ENCODE assay signal across 29 cellular contexts in genomic region chr17:72056727-72057290, GRCh38.
DNase-seq lines count a peak whose midpoint lies in the region; ATAC-seq, FAIRE-seq and TF ChIP-seq lines count a peak whose summit lies in the region.
"Had no signal": no experiment of that assay in that cellular context is flagged by ENCODE, and none has a peak within 500 bp of the region (broad histone marks: within the 10 kb centered on the region; RNA-seq: fewer than 3 reads in every experiment).

No MANE protein-coding gene starts in this region.

- TF ChIP-seq POLR2A in body of pancreas (IDR thresholded peaks at IDR 0.05), result no peak

- CTCF ChIA-PET in activated naive CD4-positive, alpha-beta T cell treated with anti-CD3 and anti-CD28 coated beads for 36 hours (lab: Charles Lee), result no interaction called here

- H3K79me2 ChIP-seq in Karpas-422 (ENCODE audit: low read length), result no peaks in the 10 kb centered on the region

- WGBS in body of pancreas, 2 donors, result 65 to 82% methylated on average over 2 to 3 of the region's 3 CpGs
- WGBS in pancreas, 2 donors, result 47 to 74% methylated on average over 3 of the region's 3 CpGs

- no peak overlapping the region for H3K4me2 ChIP-seq in Karpas-422 (ENCODE audit: low read depth, low read length, poor library complexity, severe bottlenecking)

- H3K4me3 ChIP-seq in GM12875 (ENCODE audit: low read depth, low read length) (no peak overlapping the region), Karpas-422 (ENCODE audit: low read length) (no peak overlapping the region), body of pancreas (peak overlapping the region in 1 of 2 donors; percentile 21), pancreas (peak overlapping the region in 3 of 4 donors; percentile 12 to 26 (median 23))
- H3K4me3 ChIP-seq: heart left ventricle, right lobe of liver, SK-N-MC, upper lobe of left lung had no signal

- H3K4me3 Mint-ChIP-seq in activated naive CD4-positive, alpha-beta T cell treated with anti-CD3 and anti-CD28 coated beads for 36 hours, result no peak overlapping the region
- H3K4me3 Mint-ChIP-seq: activated CD8-positive, alpha-beta T cell treated with anti-CD3 and anti-CD28 coated beads, Interleukin-2, amount 10 ng/mL, durations not matched to agents 7 days and 5 days; neural crest cell; T-helper 17 cell had no signal

- no peak overlapping the region for H3K27ac ChIP-seq in Karpas-422 (ENCODE audit: low read length)
- H3K27ac ChIP-seq in body of pancreas, result peak overlapping the region; percentile 50 to 79 (median 63)
- peak overlapping the region; percentile 9 to 74 (median 36) for H3K27ac ChIP-seq in pancreas
- H3K27ac ChIP-seq: epithelial cell of prostate, heart left ventricle, right lobe of liver, SK-N-MC, upper lobe of left lung had no signal

- DNase-seq in Karpas-422 (peak; percentile 79), body of pancreas (peak in 3 of 4 donors; percentile 24 to 32 (median 27)), pancreas (peak in 1 of 6 donors; percentile 23)
- DNase-seq in activated naive CD4-positive, alpha-beta T cell treated with anti-CD3 and anti-CD28 coated beads for 36 hours, result no peak
- DNase-seq: activated CD4-positive, alpha-beta T cell treated with anti-CD3 and anti-CD28 coated beads for 1 hour; activated CD8-positive, alpha-beta T cell treated with anti-CD3 and anti-CD28 coated beads, Interleukin-2, amount 10 ng/mL, durations not matched to agents 7 days and 5 days; Calu3; effector CD4-positive, alpha-beta T cell; heart left ventricle; KG1; left cardiac atrium; NCI-H1417 treated with DMSO at 0.1 percent for 48 hours; NCI-H2227 treated with DMSO at 0.1 percent for 48 hours; NCI-H526 treated with DMSO at 0.1 percent for 48 hours; posterior cingulate gyrus; right lobe of liver; stimulated activated CD4-positive, alpha-beta T cell treated with anti-CD3 and anti-CD28 coated beads, Interleukin-2, amount 100 ng/mL, for 48 hours; T-helper 17 cell; upper lobe of left lung had no signal

- H3K27me3 Mint-ChIP-seq in activated naive CD4-positive, alpha-beta T cell treated with anti-CD3 and anti-CD28 coated beads for 36 hours (ENCODE audit: low read depth), result peaks cover 3% of the 10 kb centered on the region

- no peak overlapping the region for H3K9ac ChIP-seq in Karpas-422 (ENCODE audit: low read length)

- H3K36me3 ChIP-seq in Karpas-422 (ENCODE audit: insufficient read depth, low read length) (no peaks in the 10 kb centered on the region), body of pancreas (replicated peaks in 1 of 2; ENCODE audit: insufficient read depth in 1 of 2, low read depth in 2 of 2) (no peaks in the 10 kb centered on the region), pancreas (no peaks in the 10 kb centered on the region)
- H3K36me3 ChIP-seq: heart left ventricle, right lobe of liver, upper lobe of left lung had no signal

- ATAC-seq in body of pancreas (no peak), pancreas (peak in 3 of 4 donors; percentile 28 to 47 (median 40)), GM18498 (IDR thresholded peaks at IDR 0.05; ENCODE audit: unreplicated experiment) (no peak), GM21576 (IDR thresholded peaks at IDR 0.05; ENCODE audit: unreplicated experiment) (no peak)
- ATAC-seq: activated CD8-positive, alpha-beta T cell treated with anti-CD3 and anti-CD28 coated beads, Interleukin-2, amount 10 ng/mL, durations not matched to agents 7 days and 5 days; activated naive CD4-positive, alpha-beta T cell treated with anti-CD3 and anti-CD28 coated beads, Interleukin-2, amount 50 U/mL, for 72 hours; heart left ventricle; left cardiac atrium; right lobe of liver; T-helper 17 cell had no signal

- H3K4me1 ChIP-seq in Karpas-422 (ENCODE audit: low read length), result no peaks in the 10 kb centered on the region
- H3K4me1 ChIP-seq in body of pancreas, result peaks cover 11% of the 10 kb centered on the region
- H3K4me1 ChIP-seq in pancreas, result no peaks in the 10 kb centered on the region
- H3K4me1 ChIP-seq: right lobe of liver, upper lobe of left lung had no signal

- no peak overlapping the region for H3K27ac Mint-ChIP-seq in activated naive CD4-positive, alpha-beta T cell treated with anti-CD3 and anti-CD28 coated beads for 36 hours
- H3K27ac Mint-ChIP-seq: activated CD8-positive, alpha-beta T cell treated with anti-CD3 and anti-CD28 coated beads, Interleukin-2, amount 10 ng/mL, durations not matched to agents 7 days and 5 days; activated naive CD4-positive, alpha-beta T cell treated with anti-CD3 and anti-CD28 coated beads, Interleukin-2, amount 50 U/mL, for 72 hours; activated T-helper 2 cell treated with anti-CD3 and anti-CD28 coated beads, Interferon-gamma antibody, Interleukin-2, Interleukin-4, amounts not matched to agents 10 μg/mL and 5 μg/mL and 100 μg/mL, durations not matched to agents 14 hours and 24 hours and 36 hours; T-helper 17 cell had no signal

- FAIRE-seq in pancreas (lab: Jason Lieb, UNC), result no peak
- FAIRE-seq: colon, HTR-8/SVneo had no signal

- H4K20me1 ChIP-seq in Karpas-422 (ENCODE audit: insufficient read depth, low read depth, low read length), result no peaks in the 10 kb centered on the region

- no peak overlapping the region for H2AFZ ChIP-seq in Karpas-422 (ENCODE audit: low read length)

- no peaks in the 10 kb centered on the region for H3K36me3 Mint-ChIP-seq in activated naive CD4-positive, alpha-beta T cell treated with anti-CD3 and anti-CD28 coated beads for 36 hours (ENCODE audit: low read depth)
- H3K36me3 Mint-ChIP-seq: activated naive CD4-positive, alpha-beta T cell treated with anti-CD3 and anti-CD28 coated beads, Interleukin-2, amount 50 U/mL, for 72 hours had no signal

- H3K9me2 ChIP-seq in Karpas-422 (replicated peaks; ENCODE audit: insufficient read depth, low read length), result no peaks in the 10 kb centered on the region

- intact Hi-C loops in body of pancreas (cut with DNase I) (no loop called here), pancreas (cut with DNase I) (no loop called here)
- intact Hi-C loops in activated naive CD4-positive, alpha-beta T cell treated with anti-CD3 and anti-CD28 coated beads for 36 hours (cut with micrococcal nuclease), result no loop called here

- H3K27me3 ChIP-seq in Karpas-422 (ENCODE audit: low read length), result no peaks in the 10 kb centered on the region
- no peaks in the 10 kb centered on the region for H3K27me3 ChIP-seq in body of pancreas
- no peaks in the 10 kb centered on the region for H3K27me3 ChIP-seq in pancreas
- H3K27me3 ChIP-seq: right lobe of liver, upper lobe of left lung had no signal

- no peaks in the 10 kb centered on the region for H3K9me3 ChIP-seq in Karpas-422 (ENCODE audit: low read length)
- H3K9me3 ChIP-seq in body of pancreas, result no peaks in the 10 kb centered on the region
- H3K9me3 ChIP-seq in pancreas, result no peaks in the 10 kb centered on the region
- H3K9me3 ChIP-seq: heart left ventricle, right lobe of liver, upper lobe of left lung had no signal

- no peaks in the 10 kb centered on the region for H3K9me3 Mint-ChIP-seq in activated naive CD4-positive, alpha-beta T cell treated with anti-CD3 and anti-CD28 coated beads for 36 hours
- H3K9me3 Mint-ChIP-seq: activated naive CD4-positive, alpha-beta T cell treated with anti-CD3 and anti-CD28 coated beads, Interleukin-2, amount 50 U/mL, for 72 hours; activated T-helper 2 cell treated with anti-CD3 and anti-CD28 coated beads, Interferon-gamma antibody, Interleukin-2, Interleukin-4, amounts not matched to agents 10 μg/mL and 5 μg/mL and 100 μg/mL, durations not matched to agents 14 hours and 24 hours and 36 hours had no signal

- H3K4me1 Mint-ChIP-seq in activated naive CD4-positive, alpha-beta T cell treated with anti-CD3 and anti-CD28 coated beads for 36 hours (ENCODE audit: low read depth), result no peaks in the 10 kb centered on the region
- H3K4me1 Mint-ChIP-seq: T-helper 17 cell had no signal

- TF ChIP-seq CTCF in GM12875 (IDR thresholded peaks at IDR 0.05; ENCODE audit: borderline replicate concordance, insufficient read depth, low read depth, low read length) (peak; percentile 16; the same call in 1 of the 2 replicates), body of pancreas (IDR thresholded peaks at IDR 0.05) (no peak), pancreas (IDR thresholded peaks at IDR 0.05) (no peak)

Comparison
In these comparisons a context has a peak if more than half of its experiments do, and no peak if none do; other contexts are left out.
1. H3K4me3 ChIP-seq: peak in pancreas (3 of 4); none in GM12875 (single experiment) and Karpas-422 (single experiment).
2. ATAC-seq: peak in pancreas (3 of 4); none in body of pancreas (single experiment), GM18498 (single experiment) and GM21576 (single experiment).